8 cellular contexts compared by ENCODE assay signal in genomic region chr1:172818841-172819527, GRCh38.
DNase-seq lines count a peak whose midpoint lies in the region; ATAC-seq and TF ChIP-seq lines count a peak whose summit lies in the region.

No MANE protein-coding gene starts in this region.

- peaks cover 14% of the 10 kb centered on the region for H3K27me3 Mint-ChIP-seq in activated CD8-positive, alpha-beta T cell treated with anti-CD3 and anti-CD28 coated beads for 36 hours
- H3K27me3 Mint-ChIP-seq in natural killer cell (ENCODE audit: low read depth in 2 of 2): no peaks in the 10 kb centered on the region

- DNase-seq in activated gamma-delta T cell treated with Interleukin-2 at 50 U/mL for 16 hours (peak; percentile 10), activated gamma-delta T cell (lab: John Stamatoyannopoulos, UW) (no peak), natural killer cell (peak; percentile 33), HuH-7.5 (ENCODE audit: low spot score) (no peak), mesenteric fat pad (ENCODE audit: low spot score) (no peak), DMS 273 (lab: John Stamatoyannopoulos, UW; ENCODE audit: unreplicated experiment) (no peak)
- DNase-seq in activated CD8-positive, alpha-beta T cell treated with anti-CD3 and anti-CD28 coated beads for 36 hours: peak; percentile 88

- peaks cover 13% of the 10 kb centered on the region for H3K9me3 Mint-ChIP-seq in activated CD8-positive, alpha-beta T cell treated with anti-CD3 and anti-CD28 coated beads for 36 hours
- no peaks in the 10 kb centered on the region for H3K9me3 Mint-ChIP-seq in natural killer cell

- H3K4me1 Mint-ChIP-seq in activated CD8-positive, alpha-beta T cell treated with anti-CD3 and anti-CD28 coated beads for 36 hours (ENCODE audit: low read depth): peaks cover 47% of the 10 kb centered on the region
- H3K4me1 Mint-ChIP-seq in natural killer cell: peaks cover 36 to 53% of the 10 kb centered on the region in 2 donors

- no peak for TF ChIP-seq CTCF in activated CD8-positive, alpha-beta T cell treated with anti-CD3 and anti-CD28 coated beads for 36 hours (IDR thresholded peaks at IDR 0.05)
- no peak for TF ChIP-seq CTCF in natural killer cell (IDR thresholded peaks at IDR 0.05)

- ATAC-seq in HG03175 (IDR thresholded peaks at IDR 0.05; ENCODE audit: unreplicated experiment) (peak; percentile 90), natural killer cell (peak; percentile 81 to 85 (median 84))
- ATAC-seq in activated CD8-positive, alpha-beta T cell treated with anti-CD3 and anti-CD28 coated beads for 36 hours: peak; percentile 97

- peak overlapping the region; percentile 83 for H3K27ac Mint-ChIP-seq in activated CD8-positive, alpha-beta T cell treated with anti-CD3 and anti-CD28 coated beads for 36 hours
- peak overlapping the region; percentile 70 to 85 for H3K27ac Mint-ChIP-seq in natural killer cell

- POLR2A ChIA-PET in activated CD8-positive, alpha-beta T cell treated with anti-CD3 and anti-CD28 coated beads for 36 hours (lab: Charles Lee): interaction anchor here (0.7 to 1.3 kb wide), 6 partner anchors 15 to 80 kb away, joined by 3 to 4 read pairs (median 4); no protein-coding TSS in a partner anchor

- H3K36me3 Mint-ChIP-seq in activated CD8-positive, alpha-beta T cell treated with anti-CD3 and anti-CD28 coated beads for 36 hours (ENCODE audit: low read depth): peaks cover 7% of the 10 kb centered on the region
- H3K36me3 Mint-ChIP-seq in natural killer cell: no peaks in the 10 kb centered on the region

- CTCF ChIA-PET in activated CD8-positive, alpha-beta T cell treated with anti-CD3 and anti-CD28 coated beads for 36 hours (lab: Charles Lee): interaction anchor here (0.8 to 2.6 kb wide), 11 partner anchors 14 to 773 kb away, joined by 3 to 20 read pairs (median 4); no protein-coding TSS in a partner anchor

- peak overlapping the region; percentile 43 for H3K4me3 Mint-ChIP-seq in activated CD8-positive, alpha-beta T cell treated with anti-CD3 and anti-CD28 coated beads for 36 hours
- H3K4me3 Mint-ChIP-seq in natural killer cell: peak overlapping the region; percentile 78

- intact Hi-C loops in activated CD8-positive, alpha-beta T cell treated with anti-CD3 and anti-CD28 coated beads for 36 hours (cut with micrococcal nuclease): loop anchor here (1.0 to 10.0 kb wide), 3 partner anchors 19 to 596 kb away; no protein-coding TSS in a partner anchor
- intact Hi-C loops in natural killer cell (cut with micrococcal nuclease): loop anchor here (5.0 kb wide), 1 partner anchor 78 kb away; no protein-coding TSS in a partner anchor

Comparison
In these comparisons a context has a peak if more than half of its experiments do, and no peak if none do; other contexts are left out.
1. DNase-seq: peak in activated gamma-delta T cell treated with Interleukin-2 at 50 U/mL for 16 hours (single experiment), activated CD8-positive, alpha-beta T cell treated with anti-CD3 and anti-CD28 coated beads for 36 hours (single experiment) and natural killer cell (single experiment); none in activated gamma-delta T cell (single experiment), HuH-7.5 (single experiment), mesenteric fat pad (single experiment) and DMS 273 (single experiment).
2. Peak in every context shown above with its lines, with median percentiles within 50 percentile points of each other: ATAC-seq.